In the genomic region with DNA sequence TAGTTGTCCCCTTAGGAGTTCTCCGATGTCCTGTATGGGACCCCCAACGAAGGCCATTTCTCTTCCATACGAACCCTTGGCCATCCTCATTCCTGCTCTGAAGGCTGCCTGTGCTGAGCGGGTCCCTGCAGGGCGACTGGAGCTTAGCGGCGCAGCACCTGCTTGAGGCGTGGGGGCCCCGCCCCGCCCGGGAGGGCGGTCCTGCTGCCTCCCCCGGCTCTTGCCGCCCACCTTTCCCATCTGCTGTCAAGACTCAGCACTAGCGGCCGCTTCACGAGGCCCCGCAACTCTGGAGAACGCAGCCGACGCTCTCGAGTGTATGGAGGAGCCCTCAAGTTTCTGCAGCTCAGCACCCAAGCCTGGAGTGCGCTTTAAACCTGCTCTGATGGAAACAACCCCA, we compare ENCODE assay signal across 28 cellular contexts.
"Had no signal": no experiment of that assay in that cellular context is flagged by ENCODE, and none has a peak within 500 bp of the region (broad histone marks: within the 10 kb centered on the region; RNA-seq: fewer than 3 reads in every experiment).

No MANE protein-coding gene starts in this region.

- H3K9me3 ChIP-seq: suprapubic skin, testis, thoracic aorta, thyroid gland, tibial artery, transverse colon, upper lobe of left lung, upper lobe of right lung, uterus, vagina had no signal

- DNase-seq: stimulated activated CD4-positive, alpha-beta T cell treated with anti-CD3 and anti-CD28 coated beads, Interleukin-2, amount 100 ng/mL, for 48 hours; stimulated activated CD4-positive, alpha-beta T cell treated with anti-CD3 and anti-CD28 coated beads, Interleukin-4, amount 100 ng/mL, for 1 hour; stimulated activated CD4-positive, alpha-beta T cell treated with anti-CD3 and anti-CD28 coated beads, Interleukin-4, amount 100 ng/mL, for 24 hours; stimulated activated CD4-positive, alpha-beta T cell treated with anti-CD3 and anti-CD28 coated beads, Interleukin-4, amount 100 ng/mL, for 4 hours; stimulated activated CD8-positive, alpha-beta memory T cell treated with anti-CD3 and anti-CD28 coated beads, Interleukin-4, amount 100 ng/mL, for 48 hours; stimulated activated naive B cell treated with anti-CD40 and anti-IgM and Interleukin-4, amounts not matched to agents 10 μg/mL and 1 μg/mL and 100 μg/mL, for 72 hours; stimulated activated naive CD4-positive, alpha-beta T cell; stimulated activated naive CD4-positive, alpha-beta T cell treated with Interleukin-2 at 50 U/mL for 16 hours; stimulated activated naive CD8-positive, alpha-beta T cell treated with anti-CD3 and anti-CD28 coated beads, Interleukin-15, amount 100 ng/mL, for 72 hours; stimulated activated naive CD8-positive, alpha-beta T cell treated with anti-CD3 and anti-CD28 coated beads, Interleukin-15, Interleukin-2, amounts not matched to agents 100 U/mL and 50 U/mL, for 24 hours; stomach; substantia nigra; testis; thyroid gland; tibial artery; transverse colon; trophoblast cell; upper lobe of right lung; uterus had no signal

- H3K36me3 Mint-ChIP-seq: stimulated activated effector memory CD8-positive, alpha-beta T cell treated with anti-CD3 and anti-CD28 coated beads, Interleukin-12 subunit alpha, Interleukin-12 subunit beta, amount 100 ng/mL, for 72 hours; stimulated activated memory B cell treated with anti-CD40 and anti-IgM and Interleukin-4, amounts not matched to agents 10 μg/mL and 1 μg/mL and 100 μg/mL, for 72 hours; type B pancreatic cell had no signal

- H3K36me3 ChIP-seq: stomach, suprapubic skin, thoracic aorta, thyroid gland, tibial artery, tibial nerve, transverse colon, upper lobe of left lung, upper lobe of right lung, uterus, vagina had no signal

- ATAC-seq: stimulated activated effector memory CD8-positive, alpha-beta T cell treated with anti-CD3 and anti-CD28 coated beads, Interleukin-12 subunit alpha, Interleukin-12 subunit beta, amount 100 ng/mL, for 72 hours; stimulated activated memory B cell treated with anti-CD40 and anti-IgM and Interleukin-4, amounts not matched to agents 10 μg/mL and 1 μg/mL and 100 μg/mL, for 72 hours; stimulated activated naive B cell treated with anti-CD40 and anti-IgM and Interleukin-4, amounts not matched to agents 10 μg/mL and 1 μg/mL and 100 μg/mL, for 72 hours; stimulated activated naive CD8-positive, alpha-beta T cell treated with anti-CD3 and anti-CD28 coated beads, Interleukin-15, amount 100 ng/mL, for 72 hours; stimulated activated naive CD8-positive, alpha-beta T cell treated with anti-CD3 and anti-CD28 coated beads, Interleukin-15, Interleukin-2, amounts not matched to agents 100 U/mL and 50 U/mL, for 24 hours; upper lobe of right lung had no signal

- H3K27me3 Mint-ChIP-seq: stimulated activated memory B cell treated with anti-CD40 and anti-IgM and Interleukin-4, amounts not matched to agents 10 μg/mL and 1 μg/mL and 100 μg/mL, for 72 hours; stimulated activated naive B cell treated with anti-CD40 and anti-IgM and Interleukin-4, amounts not matched to agents 10 μg/mL and 1 μg/mL and 100 μg/mL, for 72 hours; stimulated activated naive CD8-positive, alpha-beta T cell treated with anti-CD3 and anti-CD28 coated beads, Interleukin-15, amount 100 ng/mL, for 72 hours; stimulated activated naive CD8-positive, alpha-beta T cell treated with anti-CD3 and anti-CD28 coated beads, Interleukin-15, Interleukin-2, amounts not matched to agents 100 ng/mL and 50 ng/mL, for 24 hours; type B pancreatic cell had no signal

- H3K4me1 Mint-ChIP-seq: stimulated activated effector memory CD8-positive, alpha-beta T cell treated with anti-CD3 and anti-CD28 coated beads, Interleukin-12 subunit alpha, Interleukin-12 subunit beta, amount 100 ng/mL, for 72 hours; stimulated activated memory B cell treated with anti-CD40 and anti-IgM and Interleukin-4, amounts not matched to agents 10 μg/mL and 1 μg/mL and 100 μg/mL, for 72 hours; stimulated activated naive B cell treated with anti-CD40 and anti-IgM and Interleukin-4, amounts not matched to agents 10 μg/mL and 1 μg/mL and 100 μg/mL, for 72 hours; stimulated activated naive CD8-positive, alpha-beta T cell treated with anti-CD3 and anti-CD28 coated beads, Interleukin-15, amount 100 ng/mL, for 72 hours had no signal

- H3K4me3 ChIP-seq: stomach, suprapubic skin, thoracic aorta, thyroid gland, tibial artery, tibial nerve, transverse colon, upper lobe of left lung, upper lobe of right lung, uterus, vagina had no signal

- H3K9me3 Mint-ChIP-seq: stimulated activated memory B cell treated with anti-CD40 and anti-IgM and Interleukin-4, amounts not matched to agents 10 μg/mL and 1 μg/mL and 100 μg/mL, for 72 hours; type B pancreatic cell had no signal

- H3K27me3 ChIP-seq: stomach, suprapubic skin, testis, thyroid gland, tibial artery, tibial nerve, transverse colon, upper lobe of left lung, upper lobe of right lung, uterus, vagina had no signal

- H3K4me1 ChIP-seq: stomach, suprapubic skin, testis, thyroid gland, tibial nerve, transverse colon, upper lobe of left lung, upper lobe of right lung, uterus, vagina had no signal

- H3K27ac Mint-ChIP-seq: stimulated activated effector memory CD8-positive, alpha-beta T cell treated with anti-CD3 and anti-CD28 coated beads, Interleukin-12 subunit alpha, Interleukin-12 subunit beta, amount 100 ng/mL, for 72 hours; stimulated activated memory B cell treated with anti-CD40 and anti-IgM and Interleukin-4, amounts not matched to agents 10 μg/mL and 1 μg/mL and 100 μg/mL, for 72 hours; stimulated activated naive B cell treated with anti-CD40 and anti-IgM and Interleukin-4, amounts not matched to agents 10 μg/mL and 1 μg/mL and 100 μg/mL, for 72 hours; stimulated activated naive CD8-positive, alpha-beta T cell treated with anti-CD3 and anti-CD28 coated beads, Interleukin-15, amount 100 ng/mL, for 72 hours; stimulated activated naive CD8-positive, alpha-beta T cell treated with anti-CD3 and anti-CD28 coated beads, Interleukin-15, Interleukin-2, amounts not matched to agents 100 ng/mL and 50 ng/mL, for 24 hours; type B pancreatic cell had no signal

- H3K4me3 Mint-ChIP-seq: stimulated activated effector memory CD8-positive, alpha-beta T cell treated with anti-CD3 and anti-CD28 coated beads, Interleukin-12 subunit alpha, Interleukin-12 subunit beta, amount 100 ng/mL, for 72 hours; stimulated activated memory B cell treated with anti-CD40 and anti-IgM and Interleukin-4, amounts not matched to agents 10 μg/mL and 1 μg/mL and 100 μg/mL, for 72 hours; stimulated activated naive B cell treated with anti-CD40 and anti-IgM and Interleukin-4, amounts not matched to agents 10 μg/mL and 1 μg/mL and 100 μg/mL, for 72 hours; stimulated activated naive CD8-positive, alpha-beta T cell treated with anti-CD3 and anti-CD28 coated beads, Interleukin-15, amount 100 ng/mL, for 72 hours; stimulated activated naive CD8-positive, alpha-beta T cell treated with anti-CD3 and anti-CD28 coated beads, Interleukin-15, Interleukin-2, amounts not matched to agents 100 ng/mL and 50 ng/mL, for 24 hours; type B pancreatic cell had no signal

- H3K27ac ChIP-seq: stomach, suprapubic skin, testis, thoracic aorta, thyroid gland, tibial artery, tibial nerve, transverse colon, upper lobe of left lung, upper lobe of right lung, uterus, vagina had no signal
